8 cellular contexts compared by ENCODE assay signal in the genomic region with DNA sequence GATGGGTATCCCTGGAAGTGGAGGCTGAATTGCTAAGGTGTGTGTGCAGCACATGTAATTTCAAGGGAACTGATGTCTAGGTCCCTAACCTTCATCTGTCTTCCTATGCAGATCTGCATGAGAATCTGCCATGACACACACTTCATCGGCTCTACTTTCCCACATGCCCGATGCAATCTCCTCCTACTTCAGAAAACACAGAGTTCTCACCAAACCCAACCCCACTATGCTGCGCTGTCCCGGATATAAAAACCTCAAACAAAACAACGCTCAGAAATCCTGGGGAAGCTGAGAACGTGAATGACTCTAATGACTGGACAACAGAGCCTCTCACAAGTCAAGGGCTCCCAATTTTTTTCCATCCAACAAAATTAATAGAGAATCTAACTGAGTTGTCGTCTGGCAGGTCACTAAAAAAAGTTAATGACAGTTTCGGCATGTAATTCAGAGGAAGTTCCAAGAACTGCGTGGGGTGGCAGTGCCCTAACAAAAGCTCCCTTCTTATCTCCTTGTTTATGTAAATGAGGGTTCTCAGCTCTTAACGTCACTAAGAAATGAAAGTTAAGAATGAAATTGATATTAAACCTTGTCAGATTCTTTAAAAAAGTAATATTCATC. TPM values are rescaled to one million over a fixed set of nuclear protein-coding genes. Genes with fewer than 3 reads are reported as not detected.
DNase-seq lines count a peak whose midpoint lies in the region; ATAC-seq and TF ChIP-seq lines count a peak whose summit lies in the region.

No MANE protein-coding gene starts in this region.

- DNase-seq in GM12865 (ENCODE audit: low read depth) (peak; percentile 73), NCI-H1436 (lab: John Stamatoyannopoulos, UW) (no peak), SK-N-DZ (ENCODE audit: low spot score) (no peak), germinal center (ENCODE audit: low spot score) (no peak), superior temporal gyrus (ENCODE audit: extremely low spot score) (no peak)
- peak; percentile 34 for DNase-seq in activated naive CD4-positive, alpha-beta T cell treated with anti-CD3 and anti-CD28 coated beads, Interleukin-2, amount 10 ng/mL, durations not matched to agents 7 days and 5 days

- H3K4me1 Mint-ChIP-seq in activated naive CD4-positive, alpha-beta T cell treated with anti-CD3 and anti-CD28 coated beads, Interleukin-2, amount 10 ng/mL, durations not matched to agents 7 days and 5 days = peaks cover 8% of the 10 kb centered on the region

- peak overlapping the region; percentile 41 for H2AFZ ChIP-seq in neuron (ENCODE audit: low read depth, low read length)

- H3K36me3 Mint-ChIP-seq in activated naive CD4-positive, alpha-beta T cell treated with anti-CD3 and anti-CD28 coated beads, Interleukin-2, amount 10 ng/mL, durations not matched to agents 7 days and 5 days = no peaks in the 10 kb centered on the region

- CTCF ChIA-PET in activated naive CD4-positive, alpha-beta T cell treated with anti-CD3 and anti-CD28 coated beads, Interleukin-2, amount 10 ng/mL, durations not matched to agents 7 days and 5 days (lab: Charles Lee) = interaction anchor here (0.7 to 1.3 kb wide), 3 partner anchors 10 to 20 kb away, joined by 3 read pairs; no protein-coding TSS in a partner anchor

- H3K27me3 ChIP-seq in neuron (ENCODE audit: insufficient read depth, low read length) = no peaks in the 10 kb centered on the region

- peak overlapping the region; percentile 51 for H3K4me3 Mint-ChIP-seq in activated naive CD4-positive, alpha-beta T cell treated with anti-CD3 and anti-CD28 coated beads, Interleukin-2, amount 10 ng/mL, durations not matched to agents 7 days and 5 days

- no peaks in the 10 kb centered on the region for H3K9me3 Mint-ChIP-seq in activated naive CD4-positive, alpha-beta T cell treated with anti-CD3 and anti-CD28 coated beads, Interleukin-2, amount 10 ng/mL, durations not matched to agents 7 days and 5 days

- TF ChIP-seq CTCF in GM12865 (IDR thresholded peaks at IDR 0.05; ENCODE audit: insufficient read depth, low read depth, low read length, missing control alignments) = no peak

- no peaks in the 10 kb centered on the region for H3K27me3 Mint-ChIP-seq in activated naive CD4-positive, alpha-beta T cell treated with anti-CD3 and anti-CD28 coated beads, Interleukin-2, amount 10 ng/mL, durations not matched to agents 7 days and 5 days

- peak; percentile 59 for ATAC-seq in HG03342 (IDR thresholded peaks at IDR 0.05; ENCODE audit: unreplicated experiment)

- no peaks in the 10 kb centered on the region for H3K9me3 ChIP-seq in neuron (ENCODE audit: low read length)

- peak overlapping the region; percentile 74 for H3K27ac Mint-ChIP-seq in activated naive CD4-positive, alpha-beta T cell treated with anti-CD3 and anti-CD28 coated beads, Interleukin-2, amount 10 ng/mL, durations not matched to agents 7 days and 5 days

- H3K4me1 ChIP-seq in neuron (ENCODE audit: insufficient read depth, low read length) = peaks cover 13% of the 10 kb centered on the region

- H3K4me3 ChIP-seq in GM12865 (ENCODE audit: low read depth, low read length) = peak overlapping the region; percentile 38
- H3K4me3 ChIP-seq in neuron (ENCODE audit: low read length) = peak overlapping the region; percentile 27

- H3K36me3 ChIP-seq in neuron (ENCODE audit: insufficient read depth, low read length) = no peaks in the 10 kb centered on the region

RNA-seq across cellular contexts. Expression of gene STX18, which starts 39.0 kb away (rescaled TPM):
- 25.3 and 32.7 TPM in 2 replicates for polyA plus RNA-seq in SK-N-DZ (2014; cell fraction: cytosol; rRNA removed)
- 43.4 and 53.1 TPM in 2 replicates for polyA plus RNA-seq in SK-N-DZ (2014; cell fraction: nucleus; rRNA removed)

Comparison
In these comparisons a context has a peak if more than half of its experiments do, and no peak if none do; other contexts are left out.
1. DNase-seq: peak in GM12865 (single experiment) and activated naive CD4-positive, alpha-beta T cell treated with anti-CD3 and anti-CD28 coated beads, Interleukin-2, amount 10 ng/mL, durations not matched to agents 7 days and 5 days (single experiment); none in NCI-H1436 (single experiment), SK-N-DZ (single experiment), germinal center (single experiment) and superior temporal gyrus (single experiment).